ENCODE assay signal across 1 cellular context in the genomic region with DNA sequence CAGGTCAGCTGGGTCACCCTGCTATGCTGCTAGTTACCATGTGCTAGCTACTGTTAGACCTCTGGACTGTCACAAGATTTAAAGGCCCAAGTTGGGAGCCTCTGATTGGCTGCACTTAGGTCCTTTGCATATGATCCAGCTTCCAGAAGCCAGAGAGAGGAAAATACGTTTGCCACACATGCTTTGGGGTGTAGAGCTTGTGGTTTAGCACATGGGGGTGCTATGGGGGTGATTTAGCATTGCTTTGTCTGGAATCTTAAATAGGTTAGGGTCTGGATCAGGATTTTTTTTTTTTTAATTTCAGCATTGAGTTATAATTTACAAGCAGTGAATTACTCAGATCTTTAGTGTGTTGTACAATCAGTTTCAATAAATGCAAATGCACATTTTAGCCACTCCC.
TF ChIP-seq lines count a peak whose summit lies in the region.

No MANE protein-coding gene starts in this region.

TF ChIP-seq in H1, 55 proteins besides CTCF, POLR2A, EP300 and RAD21 (continued from another document):
- TF ChIP-seq, protein P1, sequence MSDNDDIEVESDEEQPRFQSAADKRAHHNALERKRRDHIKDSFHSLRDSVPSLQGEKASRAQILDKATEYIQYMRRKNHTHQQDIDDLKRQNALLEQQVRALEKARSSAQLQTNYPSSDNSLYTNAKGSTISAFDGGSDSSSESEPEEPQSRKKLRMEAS (IDR thresholded peaks at IDR 0.05): no peak
- TF ChIP-seq GABPA (IDR thresholded peaks at IDR 0.05; ENCODE audit: borderline replicate concordance, insufficient read depth, low read length): no peak
- no peak for TF ChIP-seq SP4 (IDR thresholded peaks at IDR 0.05; ENCODE audit: low read length)
- TF ChIP-seq KDM1A (IDR thresholded peaks at IDR 0.05; ENCODE audit: borderline replicate concordance, low read length): no peak
- TF ChIP-seq GTF2F1 (IDR thresholded peaks at IDR 0.05; ENCODE audit: borderline replicate concordance, low read depth, low read length): no peak
- no peak for TF ChIP-seq SIRT6 (IDR thresholded peaks at IDR 0.05; ENCODE audit: low read length)
- TF ChIP-seq POU5F1 (IDR thresholded peaks at IDR 0.05; ENCODE audit: low read depth, low read length): no peak
